11 cellular contexts compared by ENCODE assay signal in the genomic region with DNA sequence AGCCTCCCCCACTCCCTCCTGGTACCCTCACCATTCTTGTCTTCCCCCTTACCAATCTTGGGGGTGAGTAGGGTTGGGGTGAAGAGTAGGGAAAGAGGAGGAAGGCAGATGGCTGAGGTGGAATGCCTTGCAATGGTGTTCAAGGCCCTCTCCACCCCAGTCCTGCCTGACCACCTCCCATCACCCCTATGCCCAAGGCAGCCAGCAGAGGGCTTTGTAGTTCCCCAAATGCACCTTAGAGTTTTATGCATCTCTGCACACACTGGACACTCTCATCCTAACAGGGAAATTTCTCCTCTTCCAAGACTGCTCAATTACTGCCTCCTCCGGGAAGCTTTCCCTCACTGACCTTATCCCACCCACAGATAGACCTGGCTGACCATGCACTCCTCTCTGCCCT. TPM values are rescaled to one million over a fixed set of nuclear protein-coding genes. Genes with fewer than 3 reads are reported as not detected.
A peak's percentile ranks its signal among the peaks of the same experiment; 100 is the strongest.
DNase-seq lines count a peak whose midpoint lies in the region; ATAC-seq and TF ChIP-seq lines count a peak whose summit lies in the region.
"Had no signal": no experiment of that assay in that cellular context is flagged by ENCODE, and none has a peak within 500 bp of the region (broad histone marks: within the 10 kb centered on the region; RNA-seq: fewer than 3 reads in every experiment).

No MANE protein-coding gene starts in this region.

- no peaks in the 10 kb centered on the region for H3K4me1 ChIP-seq in OCI-LY1 (ENCODE audit: insufficient read depth, low read length, severe bottlenecking)

- no peak for ATAC-seq in activated naive CD4-positive, alpha-beta T cell treated with anti-CD3 and anti-CD28 coated beads, Interleukin-2, amount 50 U/mL, for 72 hours
- ATAC-seq in naive thymus-derived CD8-positive, alpha-beta T cell, result no peak
- ATAC-seq in GM19452 (IDR thresholded peaks at IDR 0.05; ENCODE audit: unreplicated experiment), result no peak
- ATAC-seq in GM18907 (IDR thresholded peaks at IDR 0.05; ENCODE audit: unreplicated experiment), result no peak

- H3K27me3 Mint-ChIP-seq in activated naive CD4-positive, alpha-beta T cell treated with anti-CD3 and anti-CD28 coated beads for 36 hours (ENCODE audit: low read depth), result no peaks in the 10 kb centered on the region
- peaks cover 0 to 7% (median 2%) of the 10 kb centered on the region in 5 donors for H3K27me3 Mint-ChIP-seq in naive thymus-derived CD8-positive, alpha-beta T cell

- TF ChIP-seq CTCF in OCI-LY1 (IDR thresholded peaks at IDR 0.05; ENCODE audit: low read length), result peak; percentile 17; the same call in 1 of the 2 replicates
- peak; percentile 52 for TF ChIP-seq CTCF in epithelial cell of esophagus (IDR thresholded peaks at IDR 0.05; ENCODE audit: insufficient read depth, low read depth, low read length, missing control alignments)

- CTCF ChIA-PET in activated naive CD4-positive, alpha-beta T cell treated with anti-CD3 and anti-CD28 coated beads for 36 hours (lab: Charles Lee), result interaction anchor here (1.0 to 1.2 kb wide), 2 partner anchors 19 to 493 kb away, joined by 3 to 5 read pairs; no protein-coding TSS in a partner anchor

- no peak overlapping the region for H3K4me3 Mint-ChIP-seq in activated naive CD4-positive, alpha-beta T cell treated with anti-CD3 and anti-CD28 coated beads for 36 hours
- H3K4me3 Mint-ChIP-seq in naive thymus-derived CD8-positive, alpha-beta T cell, result no peak overlapping the region
- H3K4me3 Mint-ChIP-seq: activated CD4-positive, alpha-beta memory T cell treated with anti-CD3 and anti-CD28 coated beads, Interleukin-2, amount 10 ng/mL, durations not matched to agents 7 days and 5 days had no signal

- no peak overlapping the region for H3K9ac ChIP-seq in OCI-LY1 (ENCODE audit: low read length)

- POLR2A ChIA-PET in naive thymus-derived CD8-positive, alpha-beta T cell (lab: Charles Lee), result interaction anchor here (0.5 kb wide), 1 partner anchor 416 kb away, joined by 3 read pairs; no protein-coding TSS in a partner anchor

- no peaks in the 10 kb centered on the region for H3K4me1 Mint-ChIP-seq in activated naive CD4-positive, alpha-beta T cell treated with anti-CD3 and anti-CD28 coated beads for 36 hours (ENCODE audit: low read depth)
- no peaks in the 10 kb centered on the region for H3K4me1 Mint-ChIP-seq in naive thymus-derived CD8-positive, alpha-beta T cell
- H3K4me1 Mint-ChIP-seq: activated CD4-positive, alpha-beta memory T cell treated with anti-CD3 and anti-CD28 coated beads, Interleukin-2, amount 10 ng/mL, durations not matched to agents 7 days and 5 days had no signal

- no peaks in the 10 kb centered on the region for H3K9me3 Mint-ChIP-seq in activated naive CD4-positive, alpha-beta T cell treated with anti-CD3 and anti-CD28 coated beads for 36 hours
- H3K9me3 Mint-ChIP-seq in activated naive CD4-positive, alpha-beta T cell treated with anti-CD3 and anti-CD28 coated beads, Interleukin-2, amount 50 U/mL, for 72 hours, result no peaks in the 10 kb centered on the region
- no peaks in the 10 kb centered on the region for H3K9me3 Mint-ChIP-seq in naive thymus-derived CD8-positive, alpha-beta T cell
- H3K9me3 Mint-ChIP-seq: activated CD4-positive, alpha-beta memory T cell treated with anti-CD3 and anti-CD28 coated beads, Interleukin-2, amount 10 ng/mL, durations not matched to agents 7 days and 5 days had no signal

- H3K9me2 ChIP-seq in OCI-LY1 (ENCODE audit: low read depth, low read length), result no peaks in the 10 kb centered on the region

- no peaks in the 10 kb centered on the region for H4K20me1 ChIP-seq in OCI-LY1 (ENCODE audit: insufficient read depth, low read length)

- no peak overlapping the region for H3K27ac Mint-ChIP-seq in activated naive CD4-positive, alpha-beta T cell treated with anti-CD3 and anti-CD28 coated beads for 36 hours
- H3K27ac Mint-ChIP-seq in activated naive CD4-positive, alpha-beta T cell treated with anti-CD3 and anti-CD28 coated beads, Interleukin-2, amount 50 U/mL, for 72 hours, result no peak overlapping the region
- H3K27ac Mint-ChIP-seq in naive thymus-derived CD8-positive, alpha-beta T cell, result no peak overlapping the region
- H3K27ac Mint-ChIP-seq: activated CD4-positive, alpha-beta memory T cell treated with anti-CD3 and anti-CD28 coated beads, Interleukin-2, amount 10 ng/mL, durations not matched to agents 7 days and 5 days had no signal

- H3K27ac ChIP-seq in OCI-LY1 (ENCODE audit: low read depth, low read length, poor library complexity, severe bottlenecking), result no peak overlapping the region
- H3K27ac ChIP-seq: C4-2B had no signal

- intact Hi-C loops in activated naive CD4-positive, alpha-beta T cell treated with anti-CD3 and anti-CD28 coated beads for 36 hours (cut with micrococcal nuclease), result no loop called here

- no peaks in the 10 kb centered on the region for H3F3A ChIP-seq in OCI-LY1 (ENCODE audit: insufficient read depth, low read length)

- no peak overlapping the region for H3K4me2 ChIP-seq in OCI-LY1 (ENCODE audit: low read length)

- H3K9me3 ChIP-seq in OCI-LY1 (ENCODE audit: low read length), result no peaks in the 10 kb centered on the region

- H2AFZ ChIP-seq in OCI-LY1 (ENCODE audit: low read length), result no peak overlapping the region

- no peaks in the 10 kb centered on the region; the same call in 1 of the 2 replicates for H3K27me3 ChIP-seq in OCI-LY1 (ENCODE audit: insufficient read depth, low read length)

- no peaks in the 10 kb centered on the region for H3K36me3 ChIP-seq in OCI-LY1 (ENCODE audit: insufficient read depth, low read length)

- H3K4me3 ChIP-seq in OCI-LY1 (ENCODE audit: low read depth, low read length, poor library complexity, severe bottlenecking), result no peak overlapping the region
- no peak overlapping the region for H3K4me3 ChIP-seq in epithelial cell of esophagus (ENCODE audit: low read length)

- no peaks in the 10 kb centered on the region for H3K36me3 Mint-ChIP-seq in activated naive CD4-positive, alpha-beta T cell treated with anti-CD3 and anti-CD28 coated beads for 36 hours (ENCODE audit: low read depth)
- no peaks in the 10 kb centered on the region for H3K36me3 Mint-ChIP-seq in activated naive CD4-positive, alpha-beta T cell treated with anti-CD3 and anti-CD28 coated beads, Interleukin-2, amount 50 U/mL, for 72 hours
- no peaks in the 10 kb centered on the region for H3K36me3 Mint-ChIP-seq in naive thymus-derived CD8-positive, alpha-beta T cell

- H3K79me2 ChIP-seq in OCI-LY1 (ENCODE audit: insufficient read depth, low read length), result no peaks in the 10 kb centered on the region

- DNase-seq in activated naive CD4-positive, alpha-beta T cell treated with anti-CD3 and anti-CD28 coated beads for 36 hours, result peak; percentile 23
- DNase-seq in activated naive CD4-positive, alpha-beta T cell treated with anti-CD3 and anti-CD28 coated beads, Interleukin-2, amount 50 U/mL, for 72 hours (ENCODE audit: low spot score in 2 of 2), result no peak
- peak; percentile 29 for DNase-seq in epithelial cell of esophagus (ENCODE audit: low read depth)
- DNase-seq in renal cortical epithelial cell (ENCODE audit: low read depth), result peak; percentile 11
- no peak for DNase-seq in naive thymus-derived CD8-positive, alpha-beta T cell
- DNase-seq: activated CD4-positive, alpha-beta memory T cell treated with anti-CD3 and anti-CD28 coated beads, Interleukin-2, amount 10 ng/mL, durations not matched to agents 7 days and 5 days; NCI-H1417 treated with DMSO at 0.1 percent for 48 hours had no signal

RNA-seq across cellular contexts. Expression of gene KIF17, which starts 15.4 kb away (rescaled TPM):
- total RNA-seq in activated naive CD4-positive, alpha-beta T cell treated with anti-CD3 and anti-CD28 coated beads for 36 hours, result not detected
- total RNA-seq in activated naive CD4-positive, alpha-beta T cell treated with anti-CD3 and anti-CD28 coated beads, Interleukin-2, amount 50 U/mL, for 72 hours, result 1 to 10 TPM in 1 of 2 donors, under 1 TPM in 1; 0.18 to 1.0 TPM
- total RNA-seq in renal cortical epithelial cell, result 0.87 and 2.5 TPM in 2 replicates
- total RNA-seq in naive thymus-derived CD8-positive, alpha-beta T cell, result not detected
- not detected for polyA plus RNA-seq in naive thymus-derived CD8-positive, alpha-beta T cell
- total RNA-seq: activated CD4-positive, alpha-beta memory T cell treated with anti-CD3 and anti-CD28 coated beads, Interleukin-2, amount 10 ng/mL, durations not matched to agents 7 days and 5 days had no signal

RNA-seq across cellular contexts. Expression of gene SH2D5, which starts 30.1 kb away (rescaled TPM):
- under 1 TPM; 0.15 to 0.29 TPM for total RNA-seq in activated naive CD4-positive, alpha-beta T cell treated with anti-CD3 and anti-CD28 coated beads for 36 hours
- total RNA-seq in activated naive CD4-positive, alpha-beta T cell treated with anti-CD3 and anti-CD28 coated beads, Interleukin-2, amount 50 U/mL, for 72 hours, result under 1 TPM in 1 of 2 donors, not detected in 1; 0.66 TPM
- 9.0 and 20.7 TPM in 2 replicates for total RNA-seq in renal cortical epithelial cell
- not detected for total RNA-seq in naive thymus-derived CD8-positive, alpha-beta T cell
- not detected for polyA plus RNA-seq in naive thymus-derived CD8-positive, alpha-beta T cell

RNA-seq across cellular contexts. Expression of gene DDOST, which starts 41.2 kb away (rescaled TPM):
- total RNA-seq in activated naive CD4-positive, alpha-beta T cell treated with anti-CD3 and anti-CD28 coated beads for 36 hours, result 100 to 1,000 TPM; 167 to 169 TPM
- 100 to 1,000 TPM; 140 to 184 TPM for total RNA-seq in activated naive CD4-positive, alpha-beta T cell treated with anti-CD3 and anti-CD28 coated beads, Interleukin-2, amount 50 U/mL, for 72 hours
- 182 and 297 TPM in 2 replicates for total RNA-seq in renal cortical epithelial cell
- 100 to 1,000 TPM; 115 to 118 TPM for total RNA-seq in naive thymus-derived CD8-positive, alpha-beta T cell
- polyA plus RNA-seq in naive thymus-derived CD8-positive, alpha-beta T cell, result 100 to 1,000 TPM; 209 to 255 (median 225) TPM

Comparison
In these comparisons a context has a peak if more than half of its experiments do, and no peak if none do; other contexts are left out.
1. DNase-seq: peak in activated naive CD4-positive, alpha-beta T cell treated with anti-CD3 and anti-CD28 coated beads for 36 hours (single experiment), epithelial cell of esophagus (single experiment) and renal cortical epithelial cell (single experiment); none in activated naive CD4-positive, alpha-beta T cell treated with anti-CD3 and anti-CD28 coated beads, Interleukin-2, amount 50 U/mL, for 72 hours (0 of 2) and naive thymus-derived CD8-positive, alpha-beta T cell (0 of 10).